ENCODE assay signal across 1 cellular context in the genomic region with DNA sequence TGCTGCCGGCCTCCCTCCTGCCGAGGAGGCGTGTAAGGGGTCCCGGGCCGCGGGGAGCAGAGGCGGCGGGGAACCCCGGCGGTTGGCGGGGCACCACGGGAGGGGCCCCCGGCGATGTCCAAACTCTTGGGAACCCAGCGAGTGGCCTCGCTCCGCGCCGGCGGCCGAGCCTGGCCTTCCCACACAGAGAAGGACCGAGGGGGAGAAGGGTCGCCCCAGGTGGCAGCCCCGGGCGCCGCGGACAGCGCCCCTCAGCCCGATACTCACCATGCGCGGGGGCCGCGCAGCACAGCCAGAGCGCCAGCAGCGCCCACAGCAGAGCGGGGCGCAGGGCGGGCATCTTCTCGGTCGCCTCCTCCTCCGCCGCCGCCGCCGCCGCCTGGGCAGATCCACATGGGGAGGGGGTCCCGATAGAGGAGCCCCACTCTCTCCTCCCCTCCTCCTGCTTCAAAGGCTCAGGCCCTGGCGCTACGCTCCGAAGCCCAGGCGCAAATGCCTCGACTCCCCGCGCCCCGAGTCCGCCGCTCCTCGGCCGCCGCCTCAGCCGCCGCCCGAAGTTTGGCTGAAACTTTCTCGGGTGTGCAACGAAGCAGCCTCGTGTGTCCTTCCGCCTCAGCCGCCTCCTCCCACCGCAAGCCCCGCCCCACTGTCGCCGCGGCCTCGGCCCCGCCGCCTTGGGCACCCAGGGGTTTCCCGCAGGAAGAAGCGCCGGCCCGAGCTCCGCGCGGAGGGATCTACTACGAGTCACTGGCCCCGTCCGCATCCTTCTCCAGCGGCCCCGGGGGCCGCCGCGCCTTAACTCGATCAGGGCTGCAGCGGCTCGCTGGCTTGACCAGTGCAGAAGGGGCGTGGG.
TF ChIP-seq lines count a peak whose summit lies in the region.

NOTCH2 (minus strand) TSS at position 596 of the 853 bp plus-strand sequence; CDS start at position 340, 256 bp downstream.

TF ChIP-seq in HEK293, 187 proteins besides CTCF, POLR2A, EP300 and RAD21 (continued from another document):
- TF ChIP-seq, protein P1, sequence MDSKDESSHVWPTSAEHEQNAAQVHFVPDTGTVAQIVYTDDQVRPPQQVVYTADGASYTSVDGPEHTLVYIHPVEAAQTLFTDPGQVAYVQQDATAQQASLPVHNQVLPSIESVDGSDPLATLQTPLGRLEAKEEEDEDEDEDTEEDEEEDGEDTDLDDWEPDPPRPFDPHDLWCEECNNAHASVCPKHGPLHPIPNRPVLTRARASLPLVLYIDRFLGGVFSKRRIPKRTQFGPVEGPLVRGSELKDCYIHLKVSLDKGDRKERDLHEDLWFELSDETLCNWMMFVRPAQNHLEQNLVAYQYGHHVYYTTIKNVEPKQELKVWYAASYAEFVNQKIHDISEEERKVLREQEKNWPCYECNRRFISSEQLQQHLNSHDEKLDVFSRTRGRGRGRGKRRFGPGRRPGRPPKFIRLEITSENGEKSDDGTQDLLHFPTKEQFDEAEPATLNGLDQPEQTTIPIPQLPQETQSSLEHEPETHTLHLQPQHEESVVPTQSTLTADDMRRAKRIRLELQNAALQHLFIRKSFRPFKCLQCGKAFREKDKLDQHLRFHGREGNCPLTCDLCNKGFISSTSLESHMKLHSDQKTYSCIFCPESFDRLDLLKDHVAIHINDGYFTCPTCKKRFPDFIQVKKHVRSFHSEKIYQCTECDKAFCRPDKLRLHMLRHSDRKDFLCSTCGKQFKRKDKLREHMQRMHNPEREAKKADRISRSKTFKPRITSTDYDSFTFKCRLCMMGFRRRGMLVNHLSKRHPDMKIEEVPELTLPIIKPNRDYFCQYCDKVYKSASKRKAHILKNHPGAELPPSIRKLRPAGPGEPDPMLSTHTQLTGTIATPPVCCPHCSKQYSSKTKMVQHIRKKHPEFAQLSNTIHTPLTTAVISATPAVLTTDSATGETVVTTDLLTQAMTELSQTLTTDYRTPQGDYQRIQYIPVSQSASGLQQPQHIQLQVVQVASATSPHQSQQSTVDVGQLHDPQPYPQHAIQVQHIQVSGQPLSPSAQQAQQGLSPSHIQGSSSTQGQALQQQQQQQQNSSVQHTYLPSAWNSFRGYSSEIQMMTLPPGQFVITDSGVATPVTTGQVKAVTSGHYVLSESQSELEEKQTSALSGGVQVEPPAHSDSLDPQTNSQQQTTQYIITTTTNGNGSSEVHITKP (tag by site-specific recombination; IDR thresholded peaks at IDR 0.05): peak; percentile 34; the same call in 1 of the 2 replicates
- TF ChIP-seq, protein P2, sequence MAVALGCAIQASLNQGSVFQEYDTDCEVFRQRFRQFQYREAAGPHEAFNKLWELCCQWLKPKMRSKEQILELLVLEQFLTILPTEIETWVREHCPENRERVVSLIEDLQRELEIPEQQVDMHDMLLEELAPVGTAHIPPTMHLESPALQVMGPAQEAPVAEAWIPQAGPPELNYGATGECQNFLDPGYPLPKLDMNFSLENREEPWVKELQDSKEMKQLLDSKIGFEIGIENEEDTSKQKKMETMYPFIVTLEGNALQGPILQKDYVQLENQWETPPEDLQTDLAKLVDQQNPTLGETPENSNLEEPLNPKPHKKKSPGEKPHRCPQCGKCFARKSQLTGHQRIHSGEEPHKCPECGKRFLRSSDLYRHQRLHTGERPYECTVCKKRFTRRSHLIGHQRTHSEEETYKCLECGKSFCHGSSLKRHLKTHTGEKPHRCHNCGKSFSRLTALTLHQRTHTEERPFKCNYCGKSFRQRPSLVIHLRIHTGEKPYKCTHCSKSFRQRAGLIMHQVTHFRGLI (tag by site-specific recombination; IDR thresholded peaks at IDR 0.05): peak; percentile 40; the same call in 1 of the 2 replicates
- TF ChIP-seq ZEB2 (tag by site-specific recombination; IDR thresholded peaks at IDR 0.05) (peak; percentile 56; the same call in 1 of the 2 replicates), ZBTB8A (tag by site-specific recombination; IDR thresholded peaks at IDR 0.05) (peak; percentile 84), ZNF660 (tag by site-specific recombination; IDR thresholded peaks at IDR 0.05) (0 out of 2 replicates have a peak, but pooled peaks have one; percentile 24), GLI4 (tag by site-specific recombination; IDR thresholded peaks at IDR 0.05) (peak; percentile 62; the same call in 1 of the 2 replicates), ZNF600 (tag by site-specific recombination; IDR thresholded peaks at IDR 0.05) (peak; percentile 27; the same call in 1 of the 2 replicates), ZNF24 (tag by site-specific recombination; IDR thresholded peaks at IDR 0.05) (peak; percentile 38; the same call in 1 of the 2 replicates), ZNF391 (tag by site-specific recombination; IDR thresholded peaks at IDR 0.05; ENCODE audit: borderline replicate concordance, low read depth) (peak; percentile 53; the same call in 1 of the 2 replicates), EGR2 (tag by site-specific recombination; IDR thresholded peaks at IDR 0.05; ENCODE audit: low read depth) (peak; percentile 27; the same call in 1 of the 2 replicates), ZNF394 (tag by site-specific recombination; IDR thresholded peaks at IDR 0.05; ENCODE audit: borderline replicate concordance) (peak; percentile 49; the same call in 1 of the 2 replicates), ZSCAN4 (tag by site-specific recombination; IDR thresholded peaks at IDR 0.05) (peak; percentile 61), SP3 (tag by site-specific recombination; IDR thresholded peaks at IDR 0.05) (peak; percentile 58), KLF9 (tag by site-specific recombination; IDR thresholded peaks at IDR 0.05; ENCODE audit: low read depth) (peak; percentile 57), SP2 (tag by site-specific recombination; IDR thresholded peaks at IDR 0.05) (peak; percentile 45; the same call in 1 of the 2 replicates), SP7 (tag by site-specific recombination; IDR thresholded peaks at IDR 0.05) (peak; percentile 50), ZFP37 (tag by site-specific recombination; IDR thresholded peaks at IDR 0.05) (0 out of 2 replicates have a peak, but pooled peaks have one; percentile 75), KLF10 (tag by site-specific recombination; IDR thresholded peaks at IDR 0.05) (0 out of 2 replicates have a peak, but pooled peaks have one; percentile 17), ZBTB20 (tag by site-specific recombination; IDR thresholded peaks at IDR 0.05) (peak; percentile 83; the same call in 1 of the 2 replicates), ZBTB10 (tag by site-specific recombination; IDR thresholded peaks at IDR 0.05) (peak; percentile 59), ZXDB (tag by site-specific recombination; IDR thresholded peaks at IDR 0.05) (peak; percentile 55), ZNF2 (tag by site-specific recombination; IDR thresholded peaks at IDR 0.05) (0 out of 2 replicates have a peak, but pooled peaks have one; percentile 31), ZNF18 (tag by site-specific recombination; IDR thresholded peaks at IDR 0.05) (0 out of 2 replicates have a peak, but pooled peaks have one; percentile 25), ZNF692 (tag by site-specific recombination; IDR thresholded peaks at IDR 0.05) (0 out of 2 replicates have a peak, but pooled peaks have one; percentile 53)
- TF ChIP-seq, protein P3, sequence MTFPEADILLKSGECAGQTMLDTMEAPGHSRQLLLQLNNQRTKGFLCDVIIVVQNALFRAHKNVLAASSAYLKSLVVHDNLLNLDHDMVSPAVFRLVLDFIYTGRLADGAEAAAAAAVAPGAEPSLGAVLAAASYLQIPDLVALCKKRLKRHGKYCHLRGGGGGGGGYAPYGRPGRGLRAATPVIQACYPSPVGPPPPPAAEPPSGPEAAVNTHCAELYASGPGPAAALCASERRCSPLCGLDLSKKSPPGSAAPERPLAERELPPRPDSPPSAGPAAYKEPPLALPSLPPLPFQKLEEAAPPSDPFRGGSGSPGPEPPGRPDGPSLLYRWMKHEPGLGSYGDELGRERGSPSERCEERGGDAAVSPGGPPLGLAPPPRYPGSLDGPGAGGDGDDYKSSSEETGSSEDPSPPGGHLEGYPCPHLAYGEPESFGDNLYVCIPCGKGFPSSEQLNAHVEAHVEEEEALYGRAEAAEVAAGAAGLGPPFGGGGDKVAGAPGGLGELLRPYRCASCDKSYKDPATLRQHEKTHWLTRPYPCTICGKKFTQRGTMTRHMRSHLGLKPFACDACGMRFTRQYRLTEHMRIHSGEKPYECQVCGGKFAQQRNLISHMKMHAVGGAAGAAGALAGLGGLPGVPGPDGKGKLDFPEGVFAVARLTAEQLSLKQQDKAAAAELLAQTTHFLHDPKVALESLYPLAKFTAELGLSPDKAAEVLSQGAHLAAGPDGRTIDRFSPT (tag by site-specific recombination; IDR thresholded peaks at IDR 0.05): peak; percentile 61; the same call in 1 of the 2 replicates
- TF ChIP-seq, protein P4, sequence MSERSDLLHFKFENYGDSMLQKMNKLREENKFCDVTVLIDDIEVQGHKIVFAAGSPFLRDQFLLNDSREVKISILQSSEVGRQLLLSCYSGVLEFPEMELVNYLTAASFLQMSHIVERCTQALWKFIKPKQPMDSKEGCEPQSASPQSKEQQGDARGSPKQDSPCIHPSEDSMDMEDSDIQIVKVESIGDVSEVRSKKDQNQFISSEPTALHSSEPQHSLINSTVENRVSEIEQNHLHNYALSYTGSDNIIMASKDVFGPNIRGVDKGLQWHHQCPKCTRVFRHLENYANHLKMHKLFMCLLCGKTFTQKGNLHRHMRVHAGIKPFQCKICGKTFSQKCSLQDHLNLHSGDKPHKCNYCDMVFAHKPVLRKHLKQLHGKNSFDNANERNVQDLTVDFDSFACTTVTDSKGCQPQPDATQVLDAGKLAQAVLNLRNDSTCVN (tag by site-specific recombination; optimal IDR thresholded peaks at IDR 0.05): peak; percentile 68
- TF ChIP-seq, protein P5, sequence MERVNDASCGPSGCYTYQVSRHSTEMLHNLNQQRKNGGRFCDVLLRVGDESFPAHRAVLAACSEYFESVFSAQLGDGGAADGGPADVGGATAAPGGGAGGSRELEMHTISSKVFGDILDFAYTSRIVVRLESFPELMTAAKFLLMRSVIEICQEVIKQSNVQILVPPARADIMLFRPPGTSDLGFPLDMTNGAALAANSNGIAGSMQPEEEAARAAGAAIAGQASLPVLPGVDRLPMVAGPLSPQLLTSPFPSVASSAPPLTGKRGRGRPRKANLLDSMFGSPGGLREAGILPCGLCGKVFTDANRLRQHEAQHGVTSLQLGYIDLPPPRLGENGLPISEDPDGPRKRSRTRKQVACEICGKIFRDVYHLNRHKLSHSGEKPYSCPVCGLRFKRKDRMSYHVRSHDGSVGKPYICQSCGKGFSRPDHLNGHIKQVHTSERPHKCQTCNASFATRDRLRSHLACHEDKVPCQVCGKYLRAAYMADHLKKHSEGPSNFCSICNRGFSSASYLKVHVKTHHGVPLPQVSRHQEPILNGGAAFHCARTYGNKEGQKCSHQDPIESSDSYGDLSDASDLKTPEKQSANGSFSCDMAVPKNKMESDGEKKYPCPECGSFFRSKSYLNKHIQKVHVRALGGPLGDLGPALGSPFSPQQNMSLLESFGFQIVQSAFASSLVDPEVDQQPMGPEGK (tag by site-specific recombination; IDR thresholded peaks at IDR 0.05): peak; percentile 72
